ENCODE assay signal across 14 cellular contexts in the genomic region with DNA sequence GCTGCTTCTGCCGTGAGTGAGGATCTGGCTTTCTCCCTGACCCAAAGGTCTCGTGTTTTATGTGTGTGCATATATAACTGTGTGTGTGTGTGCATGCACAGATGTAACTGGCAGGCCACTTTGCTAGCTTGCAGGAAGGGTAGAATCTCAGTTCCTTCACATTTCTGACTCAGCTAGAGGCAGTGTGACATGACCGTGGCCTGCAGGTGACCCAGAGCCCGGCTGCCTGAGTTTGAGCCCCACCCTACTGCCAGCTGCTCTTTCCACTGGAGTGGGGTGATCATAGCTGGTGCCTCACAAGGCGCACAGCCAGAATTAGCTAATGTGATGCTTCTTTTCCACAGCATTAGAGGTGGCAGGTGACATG. TPM values are rescaled to one million over a fixed set of nuclear protein-coding genes. Genes with fewer than 3 reads are reported as not detected.
A peak's percentile ranks its signal among the peaks of the same experiment; 100 is the strongest.
DNase-seq lines count a peak whose midpoint lies in the region; ATAC-seq and TF ChIP-seq lines count a peak whose summit lies in the region.
"Had no signal": no experiment of that assay in that cellular context is flagged by ENCODE, and none has a peak within 500 bp of the region (broad histone marks: within the 10 kb centered on the region; RNA-seq: fewer than 3 reads in every experiment).

No MANE protein-coding gene starts in this region.

- peaks cover 18% of the 10 kb centered on the region for H3K27me3 ChIP-seq in foreskin keratinocyte
- H3K27me3 ChIP-seq: pancreas had no signal

- H3K4me3 ChIP-seq in skeletal muscle cell (ENCODE audit: low read depth, low read length), result no peak overlapping the region
- H3K4me3 ChIP-seq: pancreas had no signal

- DNase-seq in NCI-H2196 (lab: John Stamatoyannopoulos, UW; ENCODE audit: unreplicated experiment) (peak; percentile 25), NCI-H2196 treated with DMSO at 0.1 percent for 48 hours (lab: John Stamatoyannopoulos, UW; ENCODE audit: unreplicated experiment) (no peak), RPMI7951 (ENCODE audit: low read depth) (peak; percentile 18), skeletal muscle cell (ENCODE audit: low read depth) (peak; percentile 7), foreskin keratinocyte (no peak), NCI-H146 (lab: John Stamatoyannopoulos, UW) (no peak), substantia nigra (lab: John Stamatoyannopoulos, UW) (no peak)
- DNase-seq: DMS79; effector memory CD4-positive, alpha-beta T cell; mammary epithelial cell; NCI-H1105 treated with DMSO at 0.1 percent for 48 hours had no signal

- TF ChIP-seq CTCF in foreskin keratinocyte (conservative IDR thresholded peaks at IDR 0.05), result no peak

- ATAC-seq in HG02610 (IDR thresholded peaks at IDR 0.05; ENCODE audit: unreplicated experiment) (peak; percentile 59), foreskin keratinocyte (no peak)
- ATAC-seq: pancreas had no signal

- no peaks in the 10 kb centered on the region for H3K4me1 ChIP-seq in foreskin keratinocyte
- H3K4me1 ChIP-seq: pancreas had no signal

- no peak overlapping the region for H3K27ac ChIP-seq in foreskin keratinocyte
- H3K27ac ChIP-seq in substantia nigra (ENCODE audit: low read depth, low read length, poor library complexity, severe bottlenecking), result no peak overlapping the region
- H3K27ac ChIP-seq: pancreas had no signal

RNA-seq across cellular contexts. Expression of a gene that starts 9.3 kb away (rescaled TPM):
- total RNA-seq in RPMI7951 (2014; rRNA removed; shearing (Covaris generic)), result not detected in 2 replicates
- not detected in 2 replicates for total RNA-seq in foreskin keratinocyte
- polyA plus RNA-seq in foreskin keratinocyte, result not detected in 2 replicates
- total RNA-seq: activated CD8-positive, alpha-beta memory T cell treated with anti-CD3 and anti-CD28 coated beads for 36 hours had no signal

RNA-seq across cellular contexts. Expression of a gene that starts 27.1 kb away (rescaled TPM):
- 193 and 210 TPM in 2 replicates for total RNA-seq in RPMI7951 (2014; rRNA removed; shearing (Covaris generic))
- total RNA-seq in foreskin keratinocyte, result 183 and 206 TPM in 2 replicates
- 235 and 262 TPM in 2 replicates for polyA plus RNA-seq in foreskin keratinocyte

RNA-seq across cellular contexts. Expression of a gene that starts 38.8 kb away (rescaled TPM):
- total RNA-seq in RPMI7951 (2014; rRNA removed; shearing (Covaris generic)), result 2.4 and 2.6 TPM in 2 replicates
- total RNA-seq in foreskin keratinocyte, result 0.53 and 0.58 TPM in 2 replicates
- 0.49 and 0.76 TPM in 2 replicates for polyA plus RNA-seq in foreskin keratinocyte
- total RNA-seq: mammary epithelial cell had no signal
- polyA plus RNA-seq: mammary epithelial cell had no signal

RNA-seq across cellular contexts. Expression of a gene that starts 46.3 kb away (rescaled TPM):
- total RNA-seq in RPMI7951 (2014; rRNA removed; shearing (Covaris generic)), result 73.7 and 79.7 TPM in 2 replicates
- 7.3 and 11.6 TPM in 2 replicates for total RNA-seq in foreskin keratinocyte
- polyA plus RNA-seq in foreskin keratinocyte, result 7.9 and 15.5 TPM in 2 replicates

RNA-seq across cellular contexts. Expression of a gene that starts 50.3 kb away (rescaled TPM):
- 118 and 143 TPM in 2 replicates for total RNA-seq in RPMI7951 (2014; rRNA removed; shearing (Covaris generic))
- total RNA-seq in foreskin keratinocyte, result 103 and 108 TPM in 2 replicates
- 98.0 and 104 TPM in 2 replicates for polyA plus RNA-seq in foreskin keratinocyte

Comparison
In these comparisons a context has a peak if more than half of its experiments do, and no peak if none do; other contexts are left out.
1. DNase-seq: peak in NCI-H2196 (single experiment), RPMI7951 (single experiment) and skeletal muscle cell (single experiment); none in NCI-H2196 treated with DMSO at 0.1 percent for 48 hours (single experiment), foreskin keratinocyte (0 of 2), NCI-H146 (single experiment) and substantia nigra (0 of 49).